Comparison of ENCODE assay signal across 28 cellular contexts in the genomic region with DNA sequence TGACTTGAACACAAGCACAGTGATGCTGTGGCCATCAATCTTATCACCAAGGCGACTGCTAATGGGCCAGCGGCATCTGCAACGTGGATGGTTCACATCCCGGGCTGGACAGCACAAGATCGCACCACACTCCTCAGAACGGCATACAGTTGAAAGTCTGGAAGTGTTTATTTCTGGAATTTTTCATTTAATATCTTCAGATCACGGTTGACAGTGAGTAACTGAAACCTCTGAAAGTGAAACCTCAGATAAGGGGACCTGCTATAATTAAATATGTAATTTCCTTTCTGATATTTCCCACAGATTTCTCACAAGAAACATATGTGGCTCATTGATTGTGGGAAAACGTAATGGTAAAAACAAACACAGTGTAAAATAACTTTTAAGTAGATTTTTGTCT.
"Had no signal": no experiment of that assay in that cellular context is flagged by ENCODE, and none has a peak within 500 bp of the region (broad histone marks: within the 10 kb centered on the region; RNA-seq: fewer than 3 reads in every experiment).

No MANE protein-coding gene starts in this region.

- H3K27ac Mint-ChIP-seq: mesothelial cell of epicardium; natural killer cell; nephron progenitor cell; neural progenitor cell; progenitor cell of endocrine pancreas; stimulated activated naive B cell treated with anti-CD40 and anti-IgM and Interleukin-4, amounts not matched to agents 10 μg/mL and 1 μg/mL and 100 μg/mL, for 72 hours had no signal

- H3K27me3 ChIP-seq: neural progenitor cell, neutrophil, ovary, right atrium auricular region, right lobe of liver, stomach, testis, thyroid gland, transverse colon, upper lobe of left lung, vagina had no signal

- H3K27me3 Mint-ChIP-seq: naive B cell; progenitor cell of endocrine pancreas; stimulated activated naive B cell treated with anti-CD40 and anti-IgM and Interleukin-4, amounts not matched to agents 10 μg/mL and 1 μg/mL and 100 μg/mL, for 72 hours had no signal

- ATAC-seq: natural killer cell; right lobe of liver; stimulated activated naive B cell treated with anti-CD40 and anti-IgM and Interleukin-4, amounts not matched to agents 10 μg/mL and 1 μg/mL and 100 μg/mL, for 72 hours; stimulated activated naive CD8-positive, alpha-beta T cell treated with anti-CD3 and anti-CD28 coated beads, Interleukin-15, Interleukin-2, amounts not matched to agents 100 U/mL and 50 U/mL, for 24 hours had no signal

- H3K9me3 ChIP-seq: left ventricle myocardium inferior, neutrophil, ovary, right atrium auricular region, right lobe of liver, stomach, testis, thyroid gland, transverse colon, upper lobe of left lung, vagina had no signal

- H3K4me1 Mint-ChIP-seq: mesothelial cell of epicardium, neural progenitor cell had no signal

- H3K4me2 ChIP-seq: neural progenitor cell had no signal

- H2AFZ ChIP-seq: neural progenitor cell had no signal

- H3K36me3 Mint-ChIP-seq: natural killer cell had no signal

- H3K9me3 Mint-ChIP-seq: mesothelial cell of epicardium; naive B cell; natural killer cell; nephron progenitor cell; neural progenitor cell; stimulated activated naive B cell treated with anti-CD40 and anti-IgM and Interleukin-4, amounts not matched to agents 10 μg/mL and 1 μg/mL and 100 μg/mL, for 72 hours had no signal

- H3K4me3 ChIP-seq: left ventricle myocardium inferior, lung, neural progenitor cell, ovary, right atrium auricular region, right lobe of liver, skin epidermis, stomach, testis, thyroid gland, transverse colon, upper lobe of left lung, vagina had no signal

- H3K9ac ChIP-seq: neural progenitor cell had no signal

- H3K4me1 ChIP-seq: left ventricle myocardium inferior, neural progenitor cell, right atrium auricular region, right lobe of liver, testis, thyroid gland, transverse colon, vagina had no signal

- H3K4me3 Mint-ChIP-seq: mesothelial cell of epicardium; naive B cell; natural killer cell; nephron progenitor cell; neural progenitor cell; stimulated activated naive B cell treated with anti-CD40 and anti-IgM and Interleukin-4, amounts not matched to agents 10 μg/mL and 1 μg/mL and 100 μg/mL, for 72 hours had no signal

- H3K27ac ChIP-seq: left ventricle myocardium inferior, neural progenitor cell, neutrophil, ovary, right atrium auricular region, right lobe of liver, skin epidermis, stomach, testis, thyroid gland, transverse colon, upper lobe of left lung, vagina had no signal

- DNase-seq: islet precursor cell; left ventricle myocardium inferior; mesendoderm; naive B cell; natural killer cell; nephron progenitor cell; occipital lobe; ovary; right lobe of liver; stimulated activated CD4-positive, alpha-beta T cell treated with anti-CD3 and anti-CD28 coated beads, Interleukin-12 subunit alpha, Interleukin-12 subunit beta, amount 100 ng/mL, for 4 hours; stimulated activated CD4-positive, alpha-beta T cell treated with anti-CD3 and anti-CD28 coated beads, Interleukin-15, amount 100 ng/mL, for 24 hours; stimulated activated CD4-positive, alpha-beta T cell treated with anti-CD3 and anti-CD28 coated beads, Interleukin-2, amount 100 ng/mL, for 24 hours; stimulated activated CD4-positive, alpha-beta T cell treated with anti-CD3 and anti-CD28 coated beads, Interleukin-4, amount 100 ng/mL, for 1 hour; stimulated activated naive B cell treated with anti-CD40 and anti-IgM and Interleukin-4, amounts not matched to agents 10 μg/mL and 1 μg/mL and 100 μg/mL, for 72 hours; stimulated activated naive CD8-positive, alpha-beta T cell treated with anti-CD3 and anti-CD28 coated beads, Interleukin-15, Interleukin-2, amounts not matched to agents 100 U/mL and 50 U/mL, for 24 hours; stomach; testis; thyroid gland; transverse colon had no signal

- H3K36me3 ChIP-seq: neural progenitor cell, neutrophil, ovary, right lobe of liver, thyroid gland, transverse colon had no signal
